ENCODE assay signal across 8 cellular contexts in the genomic region with DNA sequence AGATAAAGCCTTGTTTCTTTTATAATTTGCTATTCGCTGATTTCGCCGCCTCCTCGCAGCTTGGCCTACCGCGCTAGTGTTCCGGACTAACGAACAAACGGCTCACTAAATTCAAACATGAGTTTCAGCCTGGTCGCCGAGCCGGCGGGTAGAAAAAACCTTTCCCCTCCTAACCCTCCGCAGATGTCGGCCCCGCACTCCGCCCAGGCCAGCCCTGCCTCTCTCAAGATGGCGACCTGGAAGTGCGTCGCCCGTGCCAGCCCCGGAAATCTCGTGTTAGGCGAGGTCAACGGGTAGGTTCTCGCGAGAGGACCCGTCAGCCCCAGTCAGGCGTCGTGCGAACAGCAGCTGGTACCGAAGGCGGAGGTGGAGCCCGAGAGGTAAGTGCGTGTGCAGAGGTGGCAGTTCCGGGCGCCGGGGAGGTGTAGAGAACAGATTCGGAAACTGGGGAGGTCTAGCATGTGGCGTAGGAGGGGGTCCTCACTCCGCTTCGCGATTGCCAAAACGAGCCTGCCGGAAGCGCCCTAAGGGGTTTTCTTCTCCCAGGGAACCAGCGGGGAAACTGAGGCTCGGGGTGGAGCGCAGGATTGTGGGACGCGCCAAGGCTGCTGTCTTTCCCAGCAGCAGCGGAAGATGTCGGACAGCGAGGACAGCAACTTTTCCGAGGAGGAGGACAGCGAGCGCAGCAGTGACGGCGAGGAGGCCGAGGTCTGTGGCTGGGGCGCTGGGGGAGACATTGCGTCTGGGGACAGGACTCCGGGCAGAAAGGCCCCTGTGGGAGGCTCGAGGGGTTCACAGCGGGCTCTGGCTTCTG. TPM values are rescaled to one million over a fixed set of nuclear protein-coding genes. Genes with fewer than 3 reads are reported as not detected.
DNase-seq lines count a peak whose midpoint lies in the region; ATAC-seq, FAIRE-seq and TF ChIP-seq lines count a peak whose summit lies in the region.

A gene (plus strand): TSS at position 325 of the 814 bp plus-strand sequence. CDS start 309 bp downstream, at position 634.

- H2AFZ ChIP-seq in H1 (ENCODE audit: low read length) (no peak within 1 kb of the TSS), mesenchymal stem cell (ENCODE audit: low read depth, low read length) (peak within 1 kb of the TSS; percentile 36)

- no peak within 1 kb of the TSS for H2BK20ac ChIP-seq in H1 (ENCODE audit: low read length)

- H3K27ac ChIP-seq in H1 (ENCODE audit: low read depth, low read length) (peak within 1 kb of the TSS; percentile 79), mesenchymal stem cell (ENCODE audit: low read length, poor library complexity, severe bottlenecking) (peak within 1 kb of the TSS; percentile 95)

- H3K9ac ChIP-seq in H1 (replicated peaks in 1 of 4; ENCODE audit: extremely low read depth in 1 of 4, low read depth in 3 of 4, low read length in 3 of 4) (peak within 1 kb of the TSS; percentile 85 to 94 (median 92)), mesenchymal stem cell (ENCODE audit: low read length) (peak within 1 kb of the TSS; percentile 100)

- H4K5ac ChIP-seq in H1 (ENCODE audit: insufficient read length, low read depth, low read length), result peak within 1 kb of the TSS; percentile 59

- ATAC-seq in GM21360 (IDR thresholded peaks at IDR 0.05; ENCODE audit: unreplicated experiment), result peak; percentile 73

- TF ChIP-seq EP300 in H1 (IDR thresholded peaks at IDR 0.05; ENCODE audit: borderline replicate concordance in 1 of 2, low read depth in 2 of 2, low read length in 2 of 2), result no peak

- no peak for TF ChIP-seq CTCF in H1 (IDR thresholded peaks at IDR 0.05; ENCODE audit: control extremely low read depth in 1 of 3, insufficient read depth in 1 of 3, low read depth in 1 of 3, low read length in 3 of 3)

- H3K23ac ChIP-seq in H1 (ENCODE audit: insufficient read length) (no peak within 1 kb of the TSS), mesenchymal stem cell (ENCODE audit: low read length in 2 of 2) (no peak within 1 kb of the TSS)

- H3K18ac ChIP-seq in H1 (ENCODE audit: extremely low read depth, low read length), result peak within 1 kb of the TSS; percentile 64
- H3K18ac ChIP-seq in mesenchymal stem cell (ENCODE audit: low read depth in 1 of 2, low read length in 2 of 2), result peak within 1 kb of the TSS; percentile 78 to 99

- H4K8ac ChIP-seq in H1 (ENCODE audit: extremely low read depth, insufficient read depth, low read length) (peak within 1 kb of the TSS; percentile 85; the same call in 1 of the 2 replicates), mesenchymal stem cell (ENCODE audit: low read length) (peak within 1 kb of the TSS; percentile 99)

- 1% methylated on average over 56 of the region's 65 CpGs; no CpG with 5 or more reads in 1 of the 2 experiments for WGBS in H1 (ENCODE audit: extremely low coverage in 1 of 2, insufficient coverage in 1 of 2, insufficient read length in 1 of 2, insufficient replicate concordance in 2 of 2, low coverage in 1 of 2, low lambda C conversion rate in 2 of 2, missing lambda C conversion rate in 1 of 2), 2 experiments
- under 1% methylated on average over 65 of the region's 65 CpGs for WGBS in mesenchymal stem cell

- H3K4me2 ChIP-seq in H1 (ENCODE audit: insufficient read depth in 1 of 2, low read depth in 2 of 2, low read length in 2 of 2) (peak within 1 kb of the TSS; percentile 89 to 99), mesenchymal stem cell (ENCODE audit: low read length, poor library complexity, severe bottlenecking) (peak within 1 kb of the TSS; percentile 80)

- H3K36me3 ChIP-seq in H1 (ENCODE audit: control insufficient read depth in 2 of 4, insufficient read depth in 4 of 4, low read length in 3 of 4) (peaks cover 0 to 9% (median 0%) of the 10 kb centered on the region in 4 experiments; a peak in 2 of 8 replicates), mesenchymal stem cell (ENCODE audit: control insufficient read depth in 1 of 2, insufficient read depth in 2 of 2, low read depth in 1 of 2, low read length in 2 of 2) (peaks cover 19 to 26% of the 10 kb centered on the region in 2 experiments)

- H2BK15ac ChIP-seq in H1 (ENCODE audit: low read length) (no peak within 1 kb of the TSS; the same call in 1 of the 2 replicates), mesenchymal stem cell (ENCODE audit: low read depth, poor library complexity, severe bottlenecking) (peak within 1 kb of the TSS; percentile 93)

- no peaks in the 10 kb centered on the region for H3K27me3 ChIP-seq in H1 (replicated peaks in 1 of 4; ENCODE audit: control insufficient read depth in 3 of 4, extremely low read depth in 1 of 4, insufficient read depth in 3 of 4, low read length in 3 of 4)
- no peaks in the 10 kb centered on the region for H3K27me3 ChIP-seq in mesenchymal stem cell (ENCODE audit: control insufficient read depth in 1 of 2, insufficient read depth in 1 of 2, low read length in 2 of 2)

- H3K23me2 ChIP-seq in H1 (ENCODE audit: low read depth, low read length), result peaks cover 6% of the 10 kb centered on the region; the same call in 1 of the 2 replicates

- H3K4me3 ChIP-seq in H1 (ENCODE audit: extremely low read depth in 1 of 4, insufficient read depth in 2 of 4, low read depth in 3 of 4, low read length in 4 of 4) (peak within 1 kb of the TSS; percentile 80 to 94 (median 88)), mesenchymal stem cell (ENCODE audit: insufficient read depth in 1 of 2, low read depth in 1 of 2, low read length in 2 of 2) (peak within 1 kb of the TSS; percentile 78 to 99)

- no peak for TF ChIP-seq RAD21 in H1 (IDR thresholded peaks at IDR 0.05 in 1 of 2, conservative IDR thresholded peaks at IDR 0.05 in 1 of 2; ENCODE audit: low read depth in 2 of 2, low read length in 2 of 2)

- H2BK120ac ChIP-seq in H1 (replicated peaks; ENCODE audit: low read depth, low read length) (no peak within 1 kb of the TSS), mesenchymal stem cell (ENCODE audit: low read depth, low read length) (peak within 1 kb of the TSS; percentile 67)

- peak within 1 kb of the TSS; percentile 63 for H3K4ac ChIP-seq in H1 (replicated peaks; ENCODE audit: insufficient read length, low read depth, low read length)
- H3K4ac ChIP-seq in mesenchymal stem cell (ENCODE audit: low read depth in 1 of 2, low read length in 2 of 2), result peak within 1 kb of the TSS; percentile 86 to 97

- H2BK5ac ChIP-seq in H1 (ENCODE audit: low read depth, low read length), result peak within 1 kb of the TSS; percentile 60; the same call in 1 of the 2 replicates
- H2BK5ac ChIP-seq in mesenchymal stem cell (ENCODE audit: low read depth, low read length, poor library complexity, severe bottlenecking), result peak within 1 kb of the TSS; percentile 50

- no peak for FAIRE-seq in H1 (lab: Jason Lieb, UNC)

- H3K79me1 ChIP-seq in H1 (ENCODE audit: low read depth, low read length) (peaks cover 12% of the 10 kb centered on the region), mesenchymal stem cell (replicated peaks; ENCODE audit: low read length, poor library complexity, severe bottlenecking) (no peaks in the 10 kb centered on the region)

- H3K14ac ChIP-seq in H1 (ENCODE audit: insufficient read length), result no peak within 1 kb of the TSS
- peak within 1 kb of the TSS in 1 of 2 experiments; percentile 22 for H3K14ac ChIP-seq in mesenchymal stem cell (ENCODE audit: low read length in 2 of 2)

- H3K9me3 ChIP-seq in H1 (ENCODE audit: insufficient read depth in 2 of 2, low read depth in 1 of 2, low read length in 1 of 2), result no peaks in the 10 kb centered on the region
- no peaks in the 10 kb centered on the region for H3K9me3 ChIP-seq in mesenchymal stem cell (ENCODE audit: control insufficient read depth, low read length)

- CTCF ChIA-PET in H1 (lab: Charles Lee; ENCODE audit: partially characterized antibody), result interaction anchor here (1.2 to 2.2 kb wide), 2 partner anchors 10 to 27 kb away, joined by 4 to 5 read pairs; a partner anchor contains a TSS

- H4K20me1 ChIP-seq in H1 (replicated peaks in 1 of 2; ENCODE audit: control insufficient read depth in 1 of 2, insufficient read depth in 2 of 2, low read length in 2 of 2), result peaks cover 10 to 12% of the 10 kb centered on the region in 2 experiments

- POLR2A ChIA-PET in H1 (lab: Charles Lee; ENCODE audit: partially characterized antibody), result interaction anchor here (0.6 to 47.8 kb wide), 17 partner anchors 8 to 258 kb away, joined by 3 to 1154 read pairs (median 4); a partner anchor contains a TSS

- H3K4me1 ChIP-seq in H1 (replicated peaks in 1 of 4; ENCODE audit: control insufficient read depth in 3 of 4, insufficient read depth in 4 of 4, low read length in 3 of 4) (peaks cover 0 to 3% (median under 1%) of the 10 kb centered on the region in 4 experiments; a peak in 3 of 7 replicates), mesenchymal stem cell (ENCODE audit: control insufficient read depth, insufficient read depth, low read depth, low read length) (peaks cover 24% of the 10 kb centered on the region)

- H2BK12ac ChIP-seq in H1 (ENCODE audit: low read depth, low read length), result no peak within 1 kb of the TSS; the same call in none of the 2 replicates
- peak within 1 kb of the TSS in 1 of 2 experiments; percentile 84 for H2BK12ac ChIP-seq in mesenchymal stem cell (ENCODE audit: low read length in 2 of 2)

- H2AK5ac ChIP-seq in H1 (ENCODE audit: low read depth, low read length) (peak within 1 kb of the TSS; percentile 26), mesenchymal stem cell (ENCODE audit: low read length, severe bottlenecking) (peak within 1 kb of the TSS; percentile 97)

- H3K56ac ChIP-seq in H1 (replicated peaks; ENCODE audit: insufficient read length, low read depth, low read length), result peak within 1 kb of the TSS; percentile 36

- DNase-seq in CMK (ENCODE audit: low read depth), result peak; percentile 97
- DNase-seq in HT1080 (ENCODE audit: low read depth), result peak; percentile 95
- DNase-seq in NOMO-1 treated with DMSO at 0.1 percent for 48 hours (lab: John Stamatoyannopoulos, UW; ENCODE audit: unreplicated experiment), result peak; percentile 97
- DNase-seq in activated CD8-positive, alpha-beta memory T cell treated with anti-CD3 and anti-CD28 coated beads for 4 hours (ENCODE audit: low read depth in 2 of 2), result peak; percentile 94 to 96
- DNase-seq in H1 (ENCODE audit: low read depth in 1 of 2, low spot score in 2 of 2), result peak; percentile 95
- DNase-seq in mesenchymal stem cell, result peak; percentile 97
- peak; percentile 92 for DNase-seq in stimulated activated CD8-positive, alpha-beta memory T cell treated with anti-CD3 and anti-CD28 coated beads, Interleukin-12 subunit alpha, Interleukin-12 subunit beta, amount 100 ng/mL, for 4 hours (ENCODE audit: low read depth)

- peaks cover 15 to 54% of the 10 kb centered on the region in 2 experiments; a peak in 3 of 4 replicates for H3K79me2 ChIP-seq in H1 (ENCODE audit: control insufficient read depth in 1 of 2, insufficient read depth in 2 of 2, low read length in 2 of 2)

- TF ChIP-seq POLR2A in H1 (IDR thresholded peaks at IDR 0.05; ENCODE audit: control extremely low read depth in 1 of 2, low read depth in 2 of 2, low read length in 2 of 2), result peak; percentile 87 to 89

- H4K91ac ChIP-seq in H1 (replicated peaks; ENCODE audit: insufficient read length, low read length), result peak within 1 kb of the TSS; percentile 87
- H4K91ac ChIP-seq in mesenchymal stem cell (ENCODE audit: low read length), result peak within 1 kb of the TSS; percentile 95

RNA-seq across cellular contexts. Expression of the gene that starts here (rescaled TPM):
- total RNA-seq in HT1080 (2014; rRNA removed; shearing (Covaris generic)), result 86.2 and 91.6 TPM in 2 replicates
- polyA plus RNA-seq in HT1080 (2015; cell fraction: cytosol; rRNA removed), result 43.2 TPM in 2 replicates
- 130 and 143 TPM in 2 replicates for polyA plus RNA-seq in HT1080 (2015; cell fraction: nucleus; rRNA removed)
- total RNA-seq in H1 (2021; fragmentation: NEBNext Ultra II Directional; extraction: Animal tissue kit (Norgen Biotek cat#: 25700)), result 111 and 118 TPM in 2 replicates
- polyA plus RNA-seq in H1 (2011; rRNA removed), result 77.8 and 110 TPM in 2 replicates
- 88.9 TPM for polyA plus RNA-seq in H1 (2011; cell fraction: cytosol; rRNA removed)
- 202 TPM for polyA plus RNA-seq in H1 (2011; cell fraction: nucleus; rRNA removed)
- 110 to 145 TPM (median 140 TPM) in 4 replicates for polyA plus RNA-seq in H1 (2012, experiment 1 of 2)
- 111 TPM for polyA plus RNA-seq in H1 (2012, experiment 2 of 2)
- 86.7 TPM for polyA plus RNA-seq in H1 (2013, experiment 1 of 2)
- polyA plus RNA-seq in H1 (2013, experiment 2 of 2), result 76.3 TPM
- 54.8 and 86.8 TPM in 2 replicates for polyA minus RNA-seq in H1 (2011; rRNA and poly(A)+ RNA removed)
- 45.4 TPM for polyA minus RNA-seq in H1 (2011; cell fraction: cytosol; rRNA and poly(A)+ RNA removed)
- 57.4 TPM for polyA minus RNA-seq in H1 (2011; cell fraction: nucleus; rRNA and poly(A)+ RNA removed)
- polyA plus RNA-seq in mesenchymal stem cell (2013, experiment 1 of 2), result 87.1 TPM
- polyA plus RNA-seq in mesenchymal stem cell (2013, experiment 2 of 2), result 84.1 TPM

Comparison
In these comparisons a context has a peak if more than half of its experiments do, and no peak if none do; other contexts are left out.
1. Peak in every context shown above with its lines: DNase-seq, ATAC-seq, H3K4me3 ChIP-seq and H3K27ac ChIP-seq.